In genomic region chr16:29289524-29290239, GRCh38 we compare ENCODE assay signal across 7 cellular contexts.
A peak's percentile ranks its signal among the peaks of the same experiment; 100 is the strongest.
DNase-seq lines count a peak whose midpoint lies in the region; ATAC-seq, FAIRE-seq and TF ChIP-seq lines count a peak whose summit lies in the region.
"Not testable (repeated sequence)": the region's sequence is repeated elsewhere in the genome, so short reads cannot be mapped to it uniquely, and the experiment has no call there.

No MANE protein-coding gene starts in this region.

- DNase-seq in Calu3; heart right ventricle; HepG2 (ENCODE audit: low spot score); neuronal stem cell (ENCODE audit: low spot score); small intestine; tibial artery: not testable (repeated sequence)

- peak overlapping the region; percentile 35 to 89 (median 76) for H3K27ac ChIP-seq in heart right ventricle
- not testable (repeated sequence) for H3K27ac ChIP-seq in HepG2 (ENCODE audit: extremely low read length, insufficient read depth, low read length); neuronal stem cell (replicated peaks; ENCODE audit: low read length)
- peak overlapping the region; percentile 78 to 97 for H3K27ac ChIP-seq in small intestine (ENCODE audit: low read depth in 1 of 2, low read length in 1 of 2)
- peak overlapping the region; percentile 51 to 65 for H3K27ac ChIP-seq in tibial artery

- not testable (repeated sequence) for H3K4me2 ChIP-seq in HepG2 (ENCODE audit: low read depth, low read length); neuronal stem cell (ENCODE audit: insufficient read depth, low read length, poor library complexity, severe bottlenecking)

- H2BK120ac ChIP-seq in neuronal stem cell (ENCODE audit: low read depth, low read length): not testable (repeated sequence)

- H3K9me3 ChIP-seq in heart right ventricle; HepG2 (ENCODE audit: low read length); neuronal stem cell (replicated peaks in 1 of 2; ENCODE audit: control insufficient read depth in 2 of 2, insufficient read depth in 1 of 2, low read depth in 1 of 2, low read length in 2 of 2); small intestine (ENCODE audit: control insufficient read depth, low read depth); tibial artery: not testable (repeated sequence)

- peaks cover 21 to 73% (median 39%) of the 10 kb centered on the region in 9 donors for H3K4me1 ChIP-seq in heart right ventricle
- peaks cover 88% of the 10 kb centered on the region for H3K4me1 ChIP-seq in HepG2 (ENCODE audit: insufficient read depth, low read length)
- H3K4me1 ChIP-seq in neuronal stem cell (ENCODE audit: control insufficient read depth in 2 of 2, insufficient read depth in 1 of 2, low read depth in 1 of 2, low read length in 2 of 2): peaks cover 11 to 19% of the 10 kb centered on the region in 2 donors
- H3K4me1 ChIP-seq in small intestine (ENCODE audit: control insufficient read depth in 2 of 2, insufficient read depth in 1 of 2, low read depth in 1 of 2, low read length in 1 of 2): not testable (repeated sequence)
- peaks cover 0 to 45% (median 32%) of the 10 kb centered on the region in 4 donors for H3K4me1 ChIP-seq in tibial artery

- FAIRE-seq in HepG2 (lab: Jason Lieb, UNC); small intestine (lab: Jason Lieb, UNC): not testable (repeated sequence)

- H3K23ac ChIP-seq in neuronal stem cell (ENCODE audit: low read depth, low read length, poor library complexity): not testable (repeated sequence)

- H4K20me1 ChIP-seq in HepG2 (ENCODE audit: insufficient read depth, low read length): not testable (repeated sequence)

- not testable (repeated sequence) for TF ChIP-seq CTCF in Calu3 (IDR thresholded peaks at IDR 0.05; ENCODE audit: unreplicated experiment); heart right ventricle (IDR thresholded peaks at IDR 0.05); HepG2 (CRISPR knock-in tag; IDR thresholded peaks at IDR 0.05); tibial artery (IDR thresholded peaks at IDR 0.05)

- not testable (repeated sequence) for TF ChIP-seq RAD21 in HepG2 (CRISPR knock-in tag; IDR thresholded peaks at IDR 0.05)

- H3K4ac ChIP-seq in neuronal stem cell (ENCODE audit: low read length): not testable (repeated sequence)

- peak overlapping the region; percentile 70 for H3K4me3 Mint-ChIP-seq in Calu3 (ENCODE audit: low read depth, unreplicated experiment)
- H3K4me3 Mint-ChIP-seq in dendritic cell treated with granulocyte-macrophage colony-stimulating factor and Interleukin-4, amounts not matched to agents 40 ng/mL and 50 ng/mL, for 4 days: not testable (repeated sequence)

- H3K4me1 Mint-ChIP-seq in Calu3 (ENCODE audit: low read depth, unreplicated experiment): peaks cover 42% of the 10 kb centered on the region
- peaks cover 53% of the 10 kb centered on the region for H3K4me1 Mint-ChIP-seq in dendritic cell treated with granulocyte-macrophage colony-stimulating factor and Interleukin-4, amounts not matched to agents 40 ng/mL and 50 ng/mL, for 4 days (ENCODE audit: low read depth)

- POLR2A ChIA-PET in HepG2 (lab: Yijun Ruan, JAX): not testable (repeated sequence)

- peaks cover 48% of the 10 kb centered on the region for H3K36me3 Mint-ChIP-seq in Calu3 (ENCODE audit: insufficient read depth, unreplicated experiment)
- not testable (repeated sequence) for H3K36me3 Mint-ChIP-seq in dendritic cell treated with granulocyte-macrophage colony-stimulating factor and Interleukin-4, amounts not matched to agents 40 ng/mL and 50 ng/mL, for 4 days (ENCODE audit: low read depth)

- intact Hi-C loops in Calu3 (cut with micrococcal nuclease; ENCODE audit: unreplicated experiment); dendritic cell treated with granulocyte-macrophage colony-stimulating factor and Interleukin-4, amounts not matched to agents 40 ng/mL and 50 ng/mL, for 4 days (cut with micrococcal nuclease); heart right ventricle (cut with DNase I); HepG2 (cut with micrococcal nuclease; ENCODE audit: unreplicated experiment); tibial artery (cut with DNase I; ENCODE audit: low total_unique reads): not testable (repeated sequence)

- in situ Hi-C loops in HepG2 (cut with HindIII; ENCODE audit: extremely low pct_ligation_motif_present, low pct_unique_long_range_greater_than_20kb): not testable (repeated sequence)

- not testable (repeated sequence) for H3K79me2 ChIP-seq in HepG2 (ENCODE audit: insufficient read depth, low read length)

- H3K79me1 ChIP-seq in neuronal stem cell (ENCODE audit: low read depth, low read length): not testable (repeated sequence)

- peak overlapping the region; percentile 75 for H2BK5ac ChIP-seq in neuronal stem cell (ENCODE audit: low read length)

- not testable (repeated sequence) for TF ChIP-seq POLR2A in HepG2 (IDR thresholded peaks at IDR 0.05; ENCODE audit: insufficient read depth in 1 of 2, low read depth in 2 of 2, low read length in 2 of 2)

- H3K27me3 Mint-ChIP-seq in Calu3 (ENCODE audit: unreplicated experiment): not testable (repeated sequence)
- peaks cover 62% of the 10 kb centered on the region for H3K27me3 Mint-ChIP-seq in dendritic cell treated with granulocyte-macrophage colony-stimulating factor and Interleukin-4, amounts not matched to agents 40 ng/mL and 50 ng/mL, for 4 days

- ATAC-seq in heart right ventricle: peak in 7 of 8 donors; percentile 3 to 26 (median 6)
- ATAC-seq in HepG2: peak; percentile 3

- H2AK5ac ChIP-seq in neuronal stem cell (ENCODE audit: low read depth, low read length): not testable (repeated sequence)

- CTCF ChIA-PET in Calu3 (lab: Charles Lee); HepG2 (lab: Yijun Ruan, JAX; ENCODE audit: low intra/inter-chr PET ratio, low total read pairs): not testable (repeated sequence)

- H4K91ac ChIP-seq in neuronal stem cell (ENCODE audit: low read depth, low read length, poor library complexity): not testable (repeated sequence)

- H3K27me3 ChIP-seq in heart right ventricle; HepG2 (ENCODE audit: control insufficient read depth in 1 of 2, insufficient read depth in 2 of 2, low read length in 2 of 2); neuronal stem cell (ENCODE audit: control insufficient read depth in 3 of 3, insufficient read depth in 3 of 3, low read depth in 1 of 3, low read length in 3 of 3); small intestine (ENCODE audit: control insufficient read depth in 2 of 2, insufficient read depth in 2 of 2, low read length in 2 of 2); tibial artery: not testable (repeated sequence)

- not testable (repeated sequence) for H2BK12ac ChIP-seq in neuronal stem cell (ENCODE audit: low read length)

- H4K8ac ChIP-seq in neuronal stem cell (ENCODE audit: low read depth, low read length): not testable (repeated sequence)

- peak overlapping the region; percentile 90 for H3K27ac Mint-ChIP-seq in Calu3 (ENCODE audit: unreplicated experiment)
- peak overlapping the region; percentile 90 for H3K27ac Mint-ChIP-seq in dendritic cell treated with granulocyte-macrophage colony-stimulating factor and Interleukin-4, amounts not matched to agents 40 ng/mL and 50 ng/mL, for 4 days

- TF ChIP-seq EP300 in HepG2 (IDR thresholded peaks at IDR 0.05; ENCODE audit: low read depth in 2 of 2, low read length in 2 of 2); HepG2 (CRISPR knock-in tag; IDR thresholded peaks at IDR 0.05; ENCODE audit: borderline replicate concordance): not testable (repeated sequence)

- H3K9me3 Mint-ChIP-seq in Calu3 (ENCODE audit: low read depth, unreplicated experiment); dendritic cell treated with granulocyte-macrophage colony-stimulating factor and Interleukin-4, amounts not matched to agents 40 ng/mL and 50 ng/mL, for 4 days: not testable (repeated sequence)

- H3K18ac ChIP-seq in neuronal stem cell (ENCODE audit: low read length): peak overlapping the region; percentile 65

- H3K9ac ChIP-seq in HepG2 (ENCODE audit: insufficient read depth, low read depth, low read length); neuronal stem cell (ENCODE audit: low read depth, low read length, poor library complexity): not testable (repeated sequence)

- not testable (repeated sequence) for H2AFZ ChIP-seq in HepG2 (ENCODE audit: low read length); neuronal stem cell (ENCODE audit: low read length)

- 80 to 88% methylated on average over 10 to 13 of the region's 13 CpGs for WGBS in heart right ventricle, 2 donors
- 80% methylated on average over 8 of the region's 13 CpGs for WGBS in HepG2 (ENCODE audit: low lambda C conversion rate)
- no CpG with 5 or more reads among the region's 13 CpGs for WGBS in neuronal stem cell (ENCODE audit: extremely low coverage in 2 of 2, insufficient read length in 2 of 2, insufficient replicate concordance in 1 of 2), 2 donors
- 27 to 68% (median 50%) methylated on average over 8 to 13 of the region's 13 CpGs for WGBS in small intestine, 3 donors

- not testable (repeated sequence) for H3K36me3 ChIP-seq in heart right ventricle; HepG2 (replicated peaks in 1 of 2; ENCODE audit: control insufficient read depth in 1 of 2, insufficient read depth in 2 of 2, low read length in 2 of 2); neuronal stem cell (replicated peaks in 1 of 2; ENCODE audit: control insufficient read depth in 2 of 2, insufficient read depth in 2 of 2, low read length in 2 of 2); small intestine (ENCODE audit: control insufficient read depth in 2 of 2, insufficient read depth in 2 of 2, low read length in 2 of 2); tibial artery

- peak overlapping the region in 3 of 10 donors; percentile 43 to 47 (median 45) for H3K4me3 ChIP-seq in heart right ventricle
- not testable (repeated sequence) for H3K4me3 ChIP-seq in HepG2 (replicated peaks in 1 of 3; ENCODE audit: insufficient read depth in 1 of 3, low read depth in 2 of 3, low read length in 3 of 3); neuronal stem cell (ENCODE audit: low read length in 2 of 2); tibial artery
- peak overlapping the region in 1 of 2 donors; percentile 55 for H3K4me3 ChIP-seq in small intestine (ENCODE audit: low read depth in 1 of 2, low read length in 2 of 2)

- not testable (repeated sequence) for H3K14ac ChIP-seq in neuronal stem cell (ENCODE audit: low read length)

- BruUV-seq in Calu3 (replicated peaks; lab: Mats Ljungman, UMichigan); HepG2 (replicated peaks; lab: Mats Ljungman, UMichigan): not testable (repeated sequence)

- H2BK15ac ChIP-seq in neuronal stem cell (ENCODE audit: low read length): not testable (repeated sequence)
